ENCODE assay signal across 29 cellular contexts in the genomic region with DNA sequence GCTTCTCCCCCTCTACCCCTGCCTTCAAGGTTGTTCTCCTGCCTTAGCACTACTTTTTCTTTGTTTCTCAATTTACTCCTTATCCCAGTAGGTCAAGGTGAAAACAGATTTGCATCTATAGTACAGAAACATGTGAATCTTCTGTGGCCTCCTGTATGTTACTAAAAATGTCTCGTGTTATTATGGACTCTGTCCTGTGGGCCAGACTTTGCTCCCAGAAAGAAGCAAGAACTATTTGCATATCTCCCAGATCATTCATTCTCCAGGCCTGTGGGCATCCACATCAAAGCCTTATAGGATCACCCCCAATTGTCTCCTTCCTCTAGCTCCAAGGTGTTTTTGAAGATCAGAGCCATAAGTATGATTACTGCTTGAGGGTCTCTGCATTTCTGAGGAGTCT.
"Had no signal": no experiment of that assay in that cellular context is flagged by ENCODE, and none has a peak within 500 bp of the region (broad histone marks: within the 10 kb centered on the region; RNA-seq: fewer than 3 reads in every experiment).

No MANE protein-coding gene starts in this region.

- H3K4me1 ChIP-seq: thyroid gland had no signal

- H3K4me3 ChIP-seq: dorsolateral prefrontal cortex, gastrocnemius medialis, heart left ventricle, lung, ovary, psoas muscle, skin epidermis, stomach, thyroid gland, vagina had no signal

- H3K36me3 ChIP-seq: gastrocnemius medialis, heart left ventricle, ovary, stomach, thyroid gland, vagina had no signal

- FAIRE-seq: colon, islet of Langerhans had no signal

- H3K27ac Mint-ChIP-seq: memory B cell; naive thymus-derived CD4-positive, alpha-beta T cell; nephron; stimulated activated naive B cell treated with anti-CD40 and anti-IgM and Interleukin-4, amounts not matched to agents 10 μg/mL and 1 μg/mL and 100 μg/mL, for 72 hours had no signal

- H3K9me3 ChIP-seq: gastrocnemius medialis, heart left ventricle, ovary, psoas muscle, stomach, thyroid gland, vagina had no signal

- H3K9me3 Mint-ChIP-seq: memory B cell; naive thymus-derived CD4-positive, alpha-beta T cell; nephron; stimulated activated naive B cell treated with anti-CD40 and anti-IgM and Interleukin-4, amounts not matched to agents 10 μg/mL and 1 μg/mL and 100 μg/mL, for 72 hours had no signal

- ATAC-seq: esophagus mucosa; gastrocnemius medialis; heart left ventricle; left cardiac atrium; left ventricle myocardium superior; naive thymus-derived CD4-positive, alpha-beta T cell; psoas muscle; right cardiac atrium; stimulated activated naive B cell treated with anti-CD40 and anti-IgM and Interleukin-4, amounts not matched to agents 10 μg/mL and 1 μg/mL and 100 μg/mL, for 72 hours had no signal

- H3K4me1 Mint-ChIP-seq: memory B cell; stimulated activated naive B cell treated with anti-CD40 and anti-IgM and Interleukin-4, amounts not matched to agents 10 μg/mL and 1 μg/mL and 100 μg/mL, for 72 hours had no signal

- H3K36me3 Mint-ChIP-seq: memory B cell; naive thymus-derived CD4-positive, alpha-beta T cell; stimulated activated naive B cell treated with anti-CD40 and anti-IgM and Interleukin-4, amounts not matched to agents 10 μg/mL and 1 μg/mL and 100 μg/mL, for 72 hours had no signal

- H3K27ac ChIP-seq: dorsolateral prefrontal cortex, epithelial cell of prostate, gastrocnemius medialis, heart left ventricle, ovary, psoas muscle, skin epidermis, stomach, thyroid gland, vagina had no signal

- H3K27me3 ChIP-seq: dorsolateral prefrontal cortex, gastrocnemius medialis, heart left ventricle, ovary, stomach, thyroid gland, vagina had no signal

- H3K4me3 Mint-ChIP-seq: memory B cell; naive thymus-derived CD4-positive, alpha-beta T cell; nephron; stimulated activated naive B cell treated with anti-CD40 and anti-IgM and Interleukin-4, amounts not matched to agents 10 μg/mL and 1 μg/mL and 100 μg/mL, for 72 hours had no signal

- DNase-seq: dorsolateral prefrontal cortex; effector CD4-positive, alpha-beta T cell; foreskin fibroblast; gastrocnemius medialis; heart left ventricle; hippocampal formation; left cardiac atrium; left ventricle myocardium superior; naive thymus-derived CD4-positive, alpha-beta T cell; nucleus accumbens; ovary; posterior cingulate gyrus; psoas muscle; right cardiac atrium; stimulated activated CD4-positive, alpha-beta T cell treated with anti-CD3 and anti-CD28 coated beads, Interleukin-15, amount 100 ng/mL, for 24 hours; stimulated activated CD4-positive, alpha-beta T cell treated with anti-CD3 and anti-CD28 coated beads, Interleukin-2, amount 100 ng/mL, for 48 hours; stimulated activated naive B cell treated with anti-CD40 and anti-IgM and Interleukin-4, amounts not matched to agents 10 μg/mL and 1 μg/mL and 100 μg/mL, for 72 hours; stomach; thyroid gland; trophoblast cell had no signal
